7 cellular contexts compared by ENCODE assay signal in genomic region chr1:226128487-226129075, GRCh38. TPM values are rescaled to one million over a fixed set of nuclear protein-coding genes. Genes with fewer than 3 reads are reported as not detected.
DNase-seq lines count a peak whose midpoint lies in the region; ATAC-seq, FAIRE-seq and TF ChIP-seq lines count a peak whose summit lies in the region.

No MANE protein-coding gene starts in this region.

- H3K27ac Mint-ChIP-seq in GM23338, result no peak overlapping the region

- WGBS in small intestine, 3 donors, result 76 to 85% (median 84%) methylated on average over 8 of the region's 8 CpGs

- H3K4me3 ChIP-seq in GM23338 (no peak overlapping the region), RWPE2 (ENCODE audit: severe bottlenecking) (no peak overlapping the region), fibroblast of pulmonary artery (replicated peaks; ENCODE audit: low read depth, low read length) (no peak overlapping the region), small intestine (ENCODE audit: low read depth in 1 of 2, low read length in 2 of 2) (no peak overlapping the region), coronary artery (no peak overlapping the region)

- H3F3A ChIP-seq in GM23338 (replicated peaks; ENCODE audit: low read depth), result peaks cover 5% of the 10 kb centered on the region; the same call in 1 of the 2 replicates

- H3K4me1 ChIP-seq in GM23338 (ENCODE audit: insufficient read depth) (peaks cover 26% of the 10 kb centered on the region), RWPE2 (ENCODE audit: insufficient read depth, poor library complexity, severe bottlenecking) (peaks cover 31% of the 10 kb centered on the region), small intestine (ENCODE audit: control insufficient read depth in 2 of 2, insufficient read depth in 1 of 2, low read depth in 1 of 2, low read length in 1 of 2) (peaks cover 0 to 8% of the 10 kb centered on the region in 2 donors)

- H3K4me3 Mint-ChIP-seq in GM23338, result no peak overlapping the region

- intact Hi-C loops in left colon (cut with DNase I, micrococcal nuclease), result loop anchor here (5.0 to 10.0 kb wide), 3 partner anchors 56 to 69 kb away; partner anchors contain the start of genes ACBD3 (in 1 of the 2) and H3-3A (in 1 of the 2)

- H3K4me1 Mint-ChIP-seq in GM23338, result peaks cover 43% of the 10 kb centered on the region

- H3K27me3 ChIP-seq in GM23338 (ENCODE audit: insufficient read depth), result no peaks in the 10 kb centered on the region
- H3K27me3 ChIP-seq in RWPE2 (ENCODE audit: insufficient read depth, poor library complexity, severe bottlenecking), result no peaks in the 10 kb centered on the region
- no peaks in the 10 kb centered on the region for H3K27me3 ChIP-seq in small intestine (ENCODE audit: control insufficient read depth in 2 of 2, insufficient read depth in 2 of 2, low read length in 2 of 2)

- H3K36me3 ChIP-seq in GM23338 (ENCODE audit: insufficient read depth), result no peaks in the 10 kb centered on the region
- H3K36me3 ChIP-seq in RWPE2 (ENCODE audit: low read depth), result no peaks in the 10 kb centered on the region
- no peaks in the 10 kb centered on the region for H3K36me3 ChIP-seq in small intestine (ENCODE audit: control insufficient read depth in 2 of 2, insufficient read depth in 2 of 2, low read length in 2 of 2)

- TF ChIP-seq CTCF in GM23338 (conservative IDR thresholded peaks at IDR 0.05; ENCODE audit: low read depth in 2 of 2), result no peak
- TF ChIP-seq CTCF in RWPE2 (IDR thresholded peaks at IDR 0.05; ENCODE audit: poor library complexity, severe bottlenecking), result no peak
- no peak for TF ChIP-seq CTCF in fibroblast of pulmonary artery (IDR thresholded peaks at IDR 0.05; ENCODE audit: low read length, missing control alignments)
- no peak for TF ChIP-seq CTCF in coronary artery (IDR thresholded peaks at IDR 0.05)

- FAIRE-seq in small intestine (lab: Jason Lieb, UNC), result no peak

- H3K9me3 Mint-ChIP-seq in GM23338, result peaks cover 4% of the 10 kb centered on the region; the same call in 1 of the 3 replicates

- H3K27ac ChIP-seq in GM23338 (ENCODE audit: low read depth) (no peak overlapping the region), RWPE2 (ENCODE audit: poor library complexity, severe bottlenecking) (peak overlapping the region; percentile 77), small intestine (ENCODE audit: low read depth in 1 of 2, low read length in 1 of 2) (peak overlapping the region; percentile 68 to 87), coronary artery (peak overlapping the region in 1 of 2 donors; percentile 51)

- H3K36me3 Mint-ChIP-seq in GM23338 (ENCODE audit: low read depth), result no peaks in the 10 kb centered on the region

- H2AFZ ChIP-seq in GM23338, result 0 out of 2 replicates have a peak overlapping the region, but pooled peaks have one; percentile 86

- H3K9me3 ChIP-seq in RWPE2 (ENCODE audit: severe bottlenecking) (no peaks in the 10 kb centered on the region), small intestine (ENCODE audit: control insufficient read depth, low read depth) (no peaks in the 10 kb centered on the region)

- no peak for ATAC-seq in GM23338
- peak; percentile 21 for ATAC-seq in RWPE2 (ENCODE audit: low read depth)
- ATAC-seq in left colon, result no peak

- H3K9me2 ChIP-seq in GM23338 (ENCODE audit: insufficient read depth), result no peaks in the 10 kb centered on the region

- peaks cover 23% of the 10 kb centered on the region for H3K27me3 Mint-ChIP-seq in GM23338 (ENCODE audit: insufficient read depth, low read depth, poor library complexity)

- no peaks in the 10 kb centered on the region for H4K20me1 ChIP-seq in GM23338 (replicated peaks; ENCODE audit: insufficient read depth)

- no peak overlapping the region for H3K4me2 ChIP-seq in GM23338

- H3K79me2 ChIP-seq in GM23338 (replicated peaks; ENCODE audit: insufficient read depth), result no peaks in the 10 kb centered on the region

- no peak for DNase-seq in GM23338 (ENCODE audit: low spot score)
- no peak for DNase-seq in RWPE2 (ENCODE audit: low spot score)
- peak; percentile 54 for DNase-seq in fibroblast of pulmonary artery (ENCODE audit: low read depth)
- no peak for DNase-seq in small intestine
- no peak for DNase-seq in DMS53 treated with DMSO at 0.1 percent for 48 hours (lab: John Stamatoyannopoulos, UW; ENCODE audit: unreplicated experiment)
- no peak for DNase-seq in left colon
- no peak for DNase-seq in coronary artery (ENCODE audit: low spot score)

TF ChIP-seq in GM23338, 12 proteins besides CTCF, POLR2A, EP300 and RAD21 (continues in another document):
- TF ChIP-seq POLR2AphosphoS5 (IDR thresholded peaks at IDR 0.05; ENCODE audit: low read depth) (no peak), REST (IDR thresholded peaks at IDR 0.05; ENCODE audit: unreplicated experiment) (no peak), JUNB (IDR thresholded peaks at IDR 0.05; ENCODE audit: unreplicated experiment) (no peak), ETS1 (IDR thresholded peaks at IDR 0.05) (no peak), STAT1 (IDR thresholded peaks at IDR 0.05; ENCODE audit: unreplicated experiment) (no peak), EZH2 (IDR thresholded peaks at IDR 0.05; ENCODE audit: low read depth, unreplicated experiment) (no peak), CREB1 (CRISPR knock-in tag; IDR thresholded peaks at IDR 0.05; ENCODE audit: low read depth) (no peak)

RNA-seq across cellular contexts. Expression of gene ACBD3, which starts 58.0 kb away (rescaled TPM):
- total RNA-seq in GM23338 (2014; rRNA removed; shearing (Covaris generic)), result 36.2 and 37.2 TPM in 2 replicates
- polyA plus RNA-seq in GM23338 (2016; fragmentation: Nextera tagmentation; extraction: Ambion mirVana) (17.1 and 17.9 TPM in 2 replicates), small intestine (10 to 100 TPM; 16.1 to 28.6 (median 18.1) TPM)
- 10 to 100 TPM; 45.8 to 56.0 TPM for total RNA-seq in left colon
